ENCODE assay signal across 8 cellular contexts in genomic region chr19:19034204-19034624, GRCh38. TPM values are rescaled to one million over a fixed set of nuclear protein-coding genes. Genes with fewer than 3 reads are reported as not detected.
A peak's percentile ranks its signal among the peaks of the same experiment; 100 is the strongest.
DNase-seq lines count a peak whose midpoint lies in the region; ATAC-seq, FAIRE-seq and TF ChIP-seq lines count a peak whose summit lies in the region.

No MANE protein-coding gene starts in this region.

- peak overlapping the region; percentile 69 for H3K4me2 ChIP-seq in DOHH2 (ENCODE audit: low read length)

- H3K9me2 ChIP-seq in DOHH2 (replicated peaks; ENCODE audit: control insufficient read depth, low read length): no peaks in the 10 kb centered on the region

- peaks cover 3% of the 10 kb centered on the region for H3F3A ChIP-seq in DOHH2 (ENCODE audit: control insufficient read depth, insufficient read depth)

- intact Hi-C loops in left colon (cut with DNase I, micrococcal nuclease): no loop called here

- H3K9me3 ChIP-seq in DOHH2 (ENCODE audit: control insufficient read depth, insufficient read depth, low read length) (no peaks in the 10 kb centered on the region), WERI-Rb-1 (ENCODE audit: severe bottlenecking) (peaks cover 4% of the 10 kb centered on the region)

- peaks cover 73% of the 10 kb centered on the region for H3K36me3 ChIP-seq in DOHH2 (ENCODE audit: control insufficient read depth, low read length)
- H3K36me3 ChIP-seq in WERI-Rb-1: peaks cover 41% of the 10 kb centered on the region
- peaks cover 7% of the 10 kb centered on the region for H3K36me3 ChIP-seq in bronchial epithelial cell (ENCODE audit: control insufficient read depth, insufficient read depth, low read length)

- peaks cover 39% of the 10 kb centered on the region for H3K4me1 ChIP-seq in DOHH2 (ENCODE audit: control insufficient read depth, low read length)

- peak; percentile 61 for DNase-seq in NCI-H2227 treated with DMSO at 0.1 percent for 48 hours (lab: John Stamatoyannopoulos, UW)
- DNase-seq in WERI-Rb-1: peak; percentile 82
- peak; percentile 67 for DNase-seq in bronchial epithelial cell (ENCODE audit: low read depth)
- DNase-seq in left colon: peak; percentile 72 to 85
- DNase-seq in stimulated activated CD4-positive, alpha-beta T cell treated with anti-CD3 and anti-CD28 coated beads, Interleukin-2, amount 100 ng/mL, for 24 hours: peak; percentile 77 to 79

- peak overlapping the region; percentile 84 for H3K27ac ChIP-seq in DOHH2 (ENCODE audit: low read depth, low read length)
- peak overlapping the region; percentile 100 for H3K27ac ChIP-seq in WERI-Rb-1

- H3K27me3 ChIP-seq in DOHH2 (ENCODE audit: control insufficient read depth, low read length) (no peaks in the 10 kb centered on the region), WERI-Rb-1 (ENCODE audit: insufficient read depth, low read depth, severe bottlenecking) (no peaks in the 10 kb centered on the region), bronchial epithelial cell (ENCODE audit: control insufficient read depth, insufficient read depth, low read length) (no peaks in the 10 kb centered on the region)

- TF ChIP-seq CTCF in DOHH2 (IDR thresholded peaks at IDR 0.05; ENCODE audit: low read depth, low read length, poor library complexity, severe bottlenecking): no peak
- TF ChIP-seq CTCF in WERI-Rb-1 (IDR thresholded peaks at IDR 0.05; ENCODE audit: low read depth, low read length): no peak
- no peak for TF ChIP-seq CTCF in bronchial epithelial cell (IDR thresholded peaks at IDR 0.05; ENCODE audit: insufficient read depth, low read length, severe bottlenecking)

- peaks cover 95% of the 10 kb centered on the region for H3K79me2 ChIP-seq in DOHH2 (ENCODE audit: control insufficient read depth, low read length)

- peak overlapping the region; percentile 92 for H3K4me3 ChIP-seq in DOHH2 (ENCODE audit: low read length)
- H3K4me3 ChIP-seq in WERI-Rb-1 (ENCODE audit: low read depth, low read length): peak overlapping the region; percentile 66
- peak overlapping the region; percentile 87 for H3K4me3 ChIP-seq in bronchial epithelial cell (ENCODE audit: low read depth, low read length)

- ATAC-seq in HG02798 (IDR thresholded peaks at IDR 0.05; ENCODE audit: poor library complexity, unreplicated experiment): peak; percentile 32
- peak; percentile 83 for ATAC-seq in left colon
- no peak for ATAC-seq in HG03139 (IDR thresholded peaks at IDR 0.05; ENCODE audit: unreplicated experiment)

- peaks cover 4% of the 10 kb centered on the region; the same call in 1 of the 2 replicates for H4K20me1 ChIP-seq in DOHH2 (ENCODE audit: control insufficient read depth, insufficient read depth, low read depth, low read length)

- FAIRE-seq in bronchial epithelial cell (lab: Jason Lieb, UNC): no peak

RNA-seq across cellular contexts. Expression of gene ARMC6, which starts 0.8 kb away (rescaled TPM):
- total RNA-seq in bronchial epithelial cell (37.5 and 78.2 TPM in 2 replicates), left colon (10 to 100 TPM; 17.8 to 20.8 TPM)

RNA-seq across cellular contexts. Expression of gene SUGP2, which starts 0.9 kb away (rescaled TPM):
- total RNA-seq in bronchial epithelial cell (19.5 and 21.6 TPM in 2 replicates), left colon (10 to 100 TPM; 51.7 to 61.7 TPM)

RNA-seq across cellular contexts. Expression of gene SLC25A42, which starts 29.6 kb away (rescaled TPM):
- total RNA-seq in bronchial epithelial cell (1.3 TPM in 2 replicates), left colon (1 to 10 TPM; 8.2 to 8.5 TPM)
